Comparison of ENCODE assay signal across 8 cellular contexts in genomic region chr6:42047790-42048405, GRCh38. TPM values are rescaled to one million over a fixed set of nuclear protein-coding genes. Genes with fewer than 3 reads are reported as not detected.
DNase-seq lines count a peak whose midpoint lies in the region; ATAC-seq lines count a peak whose summit lies in the region.

No MANE protein-coding gene starts in this region.

- peak overlapping the region; percentile 95 for H3K4me3 Mint-ChIP-seq in activated CD8-positive, alpha-beta T cell treated with anti-CD3 and anti-CD28 coated beads, Interleukin-2, amount 10 ng/mL, durations not matched to agents 7 days and 5 days
- peak overlapping the region; percentile 89 to 96 for H3K4me3 Mint-ChIP-seq in stimulated activated naive CD8-positive, alpha-beta T cell treated with anti-CD3 and anti-CD28 coated beads, Interleukin-15, amount 100 ng/mL, for 72 hours

- peaks cover 11% of the 10 kb centered on the region for H3K4me1 ChIP-seq in iPS-20b (ENCODE audit: insufficient read depth, low read length)

- no peaks in the 10 kb centered on the region; the same call in 1 of the 2 replicates for H3K9me3 ChIP-seq in iPS-20b (ENCODE audit: insufficient read depth, low read depth, low read length)

- peak overlapping the region; percentile 99 for H3K27ac Mint-ChIP-seq in activated CD8-positive, alpha-beta T cell treated with anti-CD3 and anti-CD28 coated beads, Interleukin-2, amount 10 ng/mL, durations not matched to agents 7 days and 5 days
- H3K27ac Mint-ChIP-seq in stimulated activated naive CD8-positive, alpha-beta T cell treated with anti-CD3 and anti-CD28 coated beads, Interleukin-15, amount 100 ng/mL, for 72 hours = peak overlapping the region; percentile 27 to 92

- peaks cover 71% of the 10 kb centered on the region for H3K27me3 ChIP-seq in iPS-20b (ENCODE audit: insufficient read depth, low read length)

- H3K27ac ChIP-seq in iPS-20b (ENCODE audit: low read length) = no peak overlapping the region

- peaks cover 12% of the 10 kb centered on the region for H3K36me3 ChIP-seq in iPS-20b (ENCODE audit: insufficient read depth, low read depth, low read length)

- H3K27me3 Mint-ChIP-seq in activated CD8-positive, alpha-beta T cell treated with anti-CD3 and anti-CD28 coated beads, Interleukin-2, amount 10 ng/mL, durations not matched to agents 7 days and 5 days (ENCODE audit: low read depth) = no peaks in the 10 kb centered on the region
- no peaks in the 10 kb centered on the region for H3K27me3 Mint-ChIP-seq in stimulated activated naive CD8-positive, alpha-beta T cell treated with anti-CD3 and anti-CD28 coated beads, Interleukin-15, amount 100 ng/mL, for 72 hours

- peak overlapping the region; percentile 64 for H3K4me3 ChIP-seq in iPS-20b (ENCODE audit: low read length)

- peaks cover 81% of the 10 kb centered on the region for H3K4me1 Mint-ChIP-seq in activated CD8-positive, alpha-beta T cell treated with anti-CD3 and anti-CD28 coated beads, Interleukin-2, amount 10 ng/mL, durations not matched to agents 7 days and 5 days (ENCODE audit: low read depth)
- peaks cover 84% of the 10 kb centered on the region for H3K4me1 Mint-ChIP-seq in stimulated activated naive CD8-positive, alpha-beta T cell treated with anti-CD3 and anti-CD28 coated beads, Interleukin-15, amount 100 ng/mL, for 72 hours

- no peaks in the 10 kb centered on the region for H3K9me3 Mint-ChIP-seq in activated CD8-positive, alpha-beta T cell treated with anti-CD3 and anti-CD28 coated beads, Interleukin-2, amount 10 ng/mL, durations not matched to agents 7 days and 5 days (ENCODE audit: insufficient read depth)
- no peaks in the 10 kb centered on the region for H3K9me3 Mint-ChIP-seq in stimulated activated naive CD8-positive, alpha-beta T cell treated with anti-CD3 and anti-CD28 coated beads, Interleukin-15, amount 100 ng/mL, for 72 hours

- POLR2A ChIA-PET in activated CD8-positive, alpha-beta T cell treated with anti-CD3 and anti-CD28 coated beads, Interleukin-2, amount 10 ng/mL, durations not matched to agents 7 days and 5 days (lab: Charles Lee) = interaction anchor here (0.9 to 17.8 kb wide), 6 partner anchors 26 to 261 kb away, joined by 3 to 372 read pairs (median 10); partner anchors contain the start of genes BYSL, CCND3, MED20 and TOMM6

- H3K9ac ChIP-seq in iPS-20b (ENCODE audit: low read depth, low read length) = peak overlapping the region; percentile 69; the same call in 1 of the 2 replicates

- peaks cover 32% of the 10 kb centered on the region for H3K36me3 Mint-ChIP-seq in activated CD8-positive, alpha-beta T cell treated with anti-CD3 and anti-CD28 coated beads, Interleukin-2, amount 10 ng/mL, durations not matched to agents 7 days and 5 days (ENCODE audit: low read depth)

- DNase-seq in NCI-H82 (lab: John Stamatoyannopoulos, UW) (peak; percentile 53), NCI-H82 treated with DMSO at 0.1 percent for 48 hours (lab: John Stamatoyannopoulos, UW; ENCODE audit: unreplicated experiment) (no peak), HPDE6-E6E7 (ENCODE audit: extremely low spot score) (no peak), NCI-H510A treated with DMSO at 0.1 percent for 48 hours (lab: John Stamatoyannopoulos, UW) (no peak)
- DNase-seq in activated CD8-positive, alpha-beta T cell treated with anti-CD3 and anti-CD28 coated beads, Interleukin-2, amount 10 ng/mL, durations not matched to agents 7 days and 5 days = no peak
- DNase-seq in stimulated activated naive CD8-positive, alpha-beta T cell treated with anti-CD3 and anti-CD28 coated beads, Interleukin-15, amount 100 ng/mL, for 72 hours = peak in 1 of 2 donors; percentile 45

- ATAC-seq in activated CD8-positive, alpha-beta T cell treated with anti-CD3 and anti-CD28 coated beads, Interleukin-2, amount 10 ng/mL, durations not matched to agents 7 days and 5 days = peak; percentile 1
- peak; percentile 6 for ATAC-seq in stimulated activated naive CD8-positive, alpha-beta T cell treated with anti-CD3 and anti-CD28 coated beads, Interleukin-15, amount 100 ng/mL, for 72 hours
- no peak for ATAC-seq in HG02885 (IDR thresholded peaks at IDR 0.05; ENCODE audit: poor library complexity, unreplicated experiment)

- CTCF ChIA-PET in activated CD8-positive, alpha-beta T cell treated with anti-CD3 and anti-CD28 coated beads, Interleukin-2, amount 10 ng/mL, durations not matched to agents 7 days and 5 days (lab: Charles Lee) = interaction anchor here (1.5 to 16.7 kb wide), 7 partner anchors 57 to 262 kb away, joined by 5 to 451 read pairs (median 154); partner anchors contain the start of genes BYSL, CCND3, FRS3 and MED20

RNA-seq across cellular contexts. Expression of gene TAF8, which starts 2.4 kb away (rescaled TPM):
- total RNA-seq in activated CD8-positive, alpha-beta T cell treated with anti-CD3 and anti-CD28 coated beads, Interleukin-2, amount 10 ng/mL, durations not matched to agents 7 days and 5 days = 10 to 100 TPM; 44.1 TPM
